ENCODE assay signal across 20 cellular contexts in the genomic region with DNA sequence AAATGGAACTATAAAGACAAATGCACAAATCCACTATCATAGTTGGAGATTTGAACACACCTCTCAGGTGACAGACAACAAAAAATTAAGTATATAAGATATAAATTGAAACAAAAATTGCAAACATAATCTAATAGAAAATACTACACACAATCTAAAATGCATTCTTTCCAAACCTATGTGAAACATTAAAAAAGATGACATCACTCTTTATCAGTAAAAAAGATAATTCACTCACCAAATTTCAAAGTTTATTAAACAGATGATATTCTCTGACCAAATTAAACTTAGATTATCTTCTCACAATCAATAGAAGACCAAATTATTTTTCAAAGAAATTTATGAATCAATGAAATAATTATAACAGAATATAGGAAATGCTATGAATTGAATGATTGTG. TPM values are rescaled to one million over a fixed set of nuclear protein-coding genes. Genes with fewer than 3 reads are reported as not detected.
DNase-seq lines count a peak whose midpoint lies in the region; ATAC-seq, FAIRE-seq and TF ChIP-seq lines count a peak whose summit lies in the region.
"Had no signal": no experiment of that assay in that cellular context is flagged by ENCODE, and none has a peak within 500 bp of the region (broad histone marks: within the 10 kb centered on the region; RNA-seq: fewer than 3 reads in every experiment).

No MANE protein-coding gene starts in this region.

- no peaks in the 10 kb centered on the region for H3K9me1 ChIP-seq in K562 (ENCODE audit: control insufficient read depth, insufficient read depth, low read length)

- H3K9ac ChIP-seq in K562 (ENCODE audit: insufficient read depth in 1 of 2, low read depth in 2 of 2, low read length in 2 of 2): no peak overlapping the region
- H3K9ac ChIP-seq: BLaER1 treated with 17β-estradiol and CSF1 and Interleukin-3, amounts not matched to agents 10 nM and 100 nM had no signal

- H3K9me3 ChIP-seq in OCI-LY7 (ENCODE audit: low read length): no peaks in the 10 kb centered on the region
- H3K9me3 ChIP-seq in K562 (replicated peaks; ENCODE audit: control insufficient read depth, insufficient read depth, low read depth, low read length): no peaks in the 10 kb centered on the region
- no peaks in the 10 kb centered on the region for H3K9me3 ChIP-seq in heart left ventricle
- H3K9me3 ChIP-seq: BLaER1 treated with 17β-estradiol and CSF1 and Interleukin-3, amounts not matched to agents 10 nM and 100 nM; HAP-1 had no signal

- no peaks in the 10 kb centered on the region for H3K27me3 Mint-ChIP-seq in activated naive CD8-positive, alpha-beta T cell treated with anti-CD3 and anti-CD28 coated beads, Interleukin-2, amount 50 U/mL, for 24 hours
- H3K27me3 Mint-ChIP-seq in activated naive CD8-positive, alpha-beta T cell treated with anti-CD3 and anti-CD28 coated beads for 36 hours: no peaks in the 10 kb centered on the region
- H3K27me3 Mint-ChIP-seq in activated T-cell treated with anti-CD3 and anti-CD28 coated beads, Interleukin-2, amount 50 U/mL, for 4 hours (ENCODE audit: low read depth): no peaks in the 10 kb centered on the region
- H3K27me3 Mint-ChIP-seq: CD4-positive, alpha-beta T cell had no signal

- POLR2A ChIA-PET in OCI-LY7 (lab: Charles Lee): interaction anchor here (0.5 to 1.1 kb wide), 3 partner anchors 8 to 22 kb away, joined by 3 read pairs; no protein-coding TSS in a partner anchor
- POLR2A ChIA-PET in K562 (lab: Yijun Ruan, JAX): no interaction called here

- in situ Hi-C loops in K562 (cut with MboI): no loop called here

- no peaks in the 10 kb centered on the region for H3K9me2 ChIP-seq in OCI-LY7 (ENCODE audit: insufficient read depth, low read length)

- TF ChIP-seq EP300 in K562 (IDR thresholded peaks at IDR 0.05; ENCODE audit: low read length): no peak

- H2AFZ ChIP-seq in OCI-LY7 (ENCODE audit: low read length) (no peak overlapping the region), K562 (ENCODE audit: low read depth, low read length) (no peak overlapping the region)

- no peaks in the 10 kb centered on the region for H3K9me3 Mint-ChIP-seq in activated naive CD8-positive, alpha-beta T cell treated with anti-CD3 and anti-CD28 coated beads, Interleukin-2, amount 50 U/mL, for 24 hours
- no peaks in the 10 kb centered on the region for H3K9me3 Mint-ChIP-seq in activated naive CD8-positive, alpha-beta T cell treated with anti-CD3 and anti-CD28 coated beads for 36 hours
- H3K9me3 Mint-ChIP-seq in activated T-cell treated with anti-CD3 and anti-CD28 coated beads, Interleukin-2, amount 50 U/mL, for 4 hours: no peaks in the 10 kb centered on the region
- H3K9me3 Mint-ChIP-seq: CD4-positive, alpha-beta T cell had no signal

- H3K79me2 ChIP-seq in OCI-LY7 (ENCODE audit: insufficient read depth, low read depth, low read length) (peaks cover 55% of the 10 kb centered on the region), K562 (ENCODE audit: control insufficient read depth, insufficient read depth, low read length) (peaks cover 35% of the 10 kb centered on the region)

- TF ChIP-seq CTCF in OCI-LY7 (conservative IDR thresholded peaks at IDR 0.05; ENCODE audit: low read length) (no peak), K562 (IDR thresholded peaks at IDR 0.05 in 2 of 3, conservative IDR thresholded peaks at IDR 0.05 in 1 of 3; ENCODE audit: insufficient read depth in 2 of 3, low read depth in 1 of 3, low read length in 3 of 3) (no peak), heart left ventricle (IDR thresholded peaks at IDR 0.05) (no peak)

- TF ChIP-seq POLR2A in K562 (conservative IDR thresholded peaks at IDR 0.05): no peak
- TF ChIP-seq POLR2A in heart left ventricle (IDR thresholded peaks at IDR 0.05): no peak

- no peak for ATAC-seq in activated naive CD8-positive, alpha-beta T cell treated with anti-CD3 and anti-CD28 coated beads, Interleukin-2, amount 50 U/mL, for 24 hours
- no peak for ATAC-seq in K562
- ATAC-seq in HG02938 (IDR thresholded peaks at IDR 0.05; ENCODE audit: unreplicated experiment): no peak
- ATAC-seq in GM21390 (IDR thresholded peaks at IDR 0.05; ENCODE audit: unreplicated experiment): no peak
- no peak for ATAC-seq in activated T-cell treated with anti-CD3 and anti-CD28 coated beads, Interleukin-2, amount 50 U/mL, for 4 hours
- no peak for ATAC-seq in heart left ventricle

- no peaks in the 10 kb centered on the region for H4K20me1 ChIP-seq in OCI-LY7 (ENCODE audit: insufficient read depth, low read length)
- H4K20me1 ChIP-seq in K562 (replicated peaks; ENCODE audit: control insufficient read depth, insufficient read depth, low read length): no peaks in the 10 kb centered on the region

- no TSS peak for BruUV-seq in OCI-LY7 (replicated peaks; lab: Mats Ljungman, UMichigan)
- BruUV-seq in K562 (replicated peaks; lab: Mats Ljungman, UMichigan): no TSS peak

- peak overlapping the region; percentile 36 for H3K4me3 Mint-ChIP-seq in activated naive CD8-positive, alpha-beta T cell treated with anti-CD3 and anti-CD28 coated beads, Interleukin-2, amount 50 U/mL, for 24 hours
- no peak overlapping the region for H3K4me3 Mint-ChIP-seq in activated naive CD8-positive, alpha-beta T cell treated with anti-CD3 and anti-CD28 coated beads for 36 hours
- H3K4me3 Mint-ChIP-seq in activated T-cell treated with anti-CD3 and anti-CD28 coated beads, Interleukin-2, amount 50 U/mL, for 4 hours: no peak overlapping the region
- H3K4me3 Mint-ChIP-seq: CD4-positive, alpha-beta T cell had no signal

- no peak for FAIRE-seq in K562 (lab: Jason Lieb, UNC)
- FAIRE-seq: GM19239, H1 had no signal

- H3K4me2 ChIP-seq in OCI-LY7 (ENCODE audit: low read length) (0 out of 2 replicates have a peak overlapping the region, but pooled peaks have one; percentile 88), K562 (ENCODE audit: insufficient read depth, low read length) (no peak overlapping the region)

- DNase-seq in activated naive CD8-positive, alpha-beta T cell treated with anti-CD3 and anti-CD28 coated beads, Interleukin-2, amount 50 U/mL, for 24 hours: no peak
- no peak for DNase-seq in activated naive CD8-positive, alpha-beta T cell treated with anti-CD3 and anti-CD28 coated beads for 36 hours
- DNase-seq in OCI-LY7 (ENCODE audit: low spot score): no peak
- no peak for DNase-seq in K562 (ENCODE audit: extremely low read depth in 1 of 4, low spot score in 3 of 4)
- DNase-seq in activated T-cell treated with anti-CD3 and anti-CD28 coated beads, Interleukin-2, amount 50 U/mL, for 4 hours: no peak
- DNase-seq in heart left ventricle: no peak
- DNase-seq: ACHN; Calu3; CD4-positive, alpha-beta T cell; DMS 273 treated with DMSO at 0.1 percent for 48 hours; EL; IMR-90; KG1 had no signal

- peaks cover 36% of the 10 kb centered on the region for H3K4me1 Mint-ChIP-seq in activated naive CD8-positive, alpha-beta T cell treated with anti-CD3 and anti-CD28 coated beads, Interleukin-2, amount 50 U/mL, for 24 hours
- H3K4me1 Mint-ChIP-seq in activated naive CD8-positive, alpha-beta T cell treated with anti-CD3 and anti-CD28 coated beads for 36 hours: peaks cover 24% of the 10 kb centered on the region
- peaks cover 15% of the 10 kb centered on the region for H3K4me1 Mint-ChIP-seq in activated T-cell treated with anti-CD3 and anti-CD28 coated beads, Interleukin-2, amount 50 U/mL, for 4 hours (ENCODE audit: low read depth)

- CTCF ChIA-PET in OCI-LY7 (lab: Charles Lee; ENCODE audit: unreplicated experiment): no interaction called here
- CTCF ChIA-PET in K562 (lab: Yijun Ruan, JAX; ENCODE audit: low intra/inter-chr PET ratio): no interaction called here

- H3K27me3 ChIP-seq in K562 (ENCODE audit: control insufficient read depth in 2 of 2, insufficient read depth in 2 of 2, low read length in 2 of 2): no peaks in the 10 kb centered on the region
- H3K27me3 ChIP-seq in heart left ventricle: no peaks in the 10 kb centered on the region
- H3K27me3 ChIP-seq: BLaER1 treated with 17β-estradiol and CSF1 and Interleukin-3, amounts not matched to agents 10 nM and 100 nM had no signal

- peaks cover 52% of the 10 kb centered on the region for H3K36me3 Mint-ChIP-seq in activated naive CD8-positive, alpha-beta T cell treated with anti-CD3 and anti-CD28 coated beads, Interleukin-2, amount 50 U/mL, for 24 hours (ENCODE audit: low read depth)
- H3K36me3 Mint-ChIP-seq in activated naive CD8-positive, alpha-beta T cell treated with anti-CD3 and anti-CD28 coated beads for 36 hours: peaks cover 43% of the 10 kb centered on the region
- H3K36me3 Mint-ChIP-seq in activated T-cell treated with anti-CD3 and anti-CD28 coated beads, Interleukin-2, amount 50 U/mL, for 4 hours (ENCODE audit: insufficient read depth): no peaks in the 10 kb centered on the region

- H3K4me1 ChIP-seq in OCI-LY7 (ENCODE audit: insufficient read depth, low read length, poor library complexity, severe bottlenecking) (peaks cover 28% of the 10 kb centered on the region), K562 (replicated peaks in 1 of 2; ENCODE audit: control insufficient read depth in 2 of 2, insufficient read depth in 2 of 2, low read length in 2 of 2) (peaks cover 6 to 8% of the 10 kb centered on the region in 2 experiments; a peak in 2 of 5 replicates), heart left ventricle (peaks cover 0 to 10% (median 4%) of the 10 kb centered on the region in 12 donors)
- H3K4me1 ChIP-seq: HAP-1 had no signal

- H3K27ac ChIP-seq in OCI-LY7 (ENCODE audit: low read depth, low read length, poor library complexity, severe bottlenecking) (no peak overlapping the region), K562 (ENCODE audit: extremely low read depth, low read depth, low read length) (no peak overlapping the region), heart left ventricle (no peak overlapping the region)
- H3K27ac ChIP-seq: 22Rv1; BLaER1 treated with 17β-estradiol and CSF1 and Interleukin-3, amounts not matched to agents 10 nM and 100 nM had no signal

- no peak overlapping the region for H3K27ac Mint-ChIP-seq in activated naive CD8-positive, alpha-beta T cell treated with anti-CD3 and anti-CD28 coated beads, Interleukin-2, amount 50 U/mL, for 24 hours
- no peak overlapping the region for H3K27ac Mint-ChIP-seq in activated naive CD8-positive, alpha-beta T cell treated with anti-CD3 and anti-CD28 coated beads for 36 hours
- H3K27ac Mint-ChIP-seq: CD4-positive, alpha-beta T cell had no signal

- intact Hi-C loops in OCI-LY7 (cut with micrococcal nuclease; ENCODE audit: unreplicated experiment) (no loop called here), K562 (cut with micrococcal nuclease) (no loop called here), heart left ventricle (cut with DNase I) (no loop called here)

- no peak overlapping the region for H3K4me3 ChIP-seq in OCI-LY7 (ENCODE audit: low read depth, low read length, poor library complexity, severe bottlenecking)
- H3K4me3 ChIP-seq in K562: no peak overlapping the region
- no peak overlapping the region for H3K4me3 ChIP-seq in heart left ventricle
- H3K4me3 ChIP-seq: BLaER1 treated with 17β-estradiol and CSF1 and Interleukin-3, amounts not matched to agents 10 nM and 100 nM; HAP-1 had no signal

- H3K36me3 ChIP-seq in OCI-LY7 (ENCODE audit: insufficient read depth, low read length): peaks cover 80% of the 10 kb centered on the region
- H3K36me3 ChIP-seq in K562 (ENCODE audit: control insufficient read depth, insufficient read depth, low read length): peaks cover 50% of the 10 kb centered on the region
- H3K36me3 ChIP-seq in heart left ventricle: no peaks in the 10 kb centered on the region

- TF ChIP-seq RAD21 in K562 (CRISPR knock-in tag; conservative IDR thresholded peaks at IDR 0.05 in 1 of 2, IDR thresholded peaks at IDR 0.05 in 1 of 2): no peak

RNA-seq across cellular contexts. Expression of a gene that starts 4.0 kb away (rescaled TPM):
- total RNA-seq in activated naive CD8-positive, alpha-beta T cell treated with anti-CD3 and anti-CD28 coated beads for 36 hours: 100 to 1,000 TPM; 123 to 130 TPM
- total RNA-seq in OCI-LY7 (2014; rRNA removed; shearing (Covaris generic)): 220 and 230 TPM in 2 replicates
- total RNA-seq in OCI-LY7 (2022) (108 and 115 TPM in 2 replicates), K562 (2014; rRNA removed) (153 and 160 TPM in 2 replicates), K562 (2014; rRNA removed; fragmentation: Illumina TruSeq; extraction: Trizol) (146 and 157 TPM in 2 replicates), K562 (2015; rRNA removed; fragmentation: Illumina TruSeq; extraction: Trizol) (151 and 156 TPM in 2 replicates), K562 (2021) (119 and 122 TPM in 2 replicates), heart left ventricle (10 to 100 TPM in 1 of 9 donors, 1 to 10 TPM in 7, under 1 TPM in 1; 0.85 to 11.0 (median 1.7) TPM)
- 144 and 184 TPM in 2 replicates for total RNA-seq in K562 (2011; cell fraction: chromatin; rRNA removed; ENCODE audit: low replicate concordance)
- total RNA-seq in K562 (2011; cell fraction: nucleolus; rRNA removed): 116 and 117 TPM in 2 replicates
- 103 and 128 TPM in 2 replicates for total RNA-seq in K562 (2011; cell fraction: nucleoplasm; rRNA removed)
- polyA plus RNA-seq in K562 (2011; rRNA removed) (144 and 162 TPM in 2 replicates), K562 (2014; fragmentation: Illumina TruSeq; extraction: Trizol) (170 and 180 TPM in 2 replicates), K562 (2014; fragmentation: Nextera tagmentation; extraction: Ambion mirVana) (100 to 1,000 TPM; 135 to 245 TPM), K562 (2014; rRNA removed) (188 and 196 TPM in 2 replicates), heart left ventricle (1 to 10 TPM in 1 of 2 donors, under 1 TPM in 1; 0.65 to 1.4 TPM)
- 112 and 113 TPM in 2 replicates for polyA plus RNA-seq in K562 (2011; cell fraction: cytosol; rRNA removed)
- 295 and 327 TPM in 2 replicates for polyA plus RNA-seq in K562 (2011; cell fraction: nucleus; rRNA removed)
- polyA plus RNA-seq in K562 (2012): 101 and 143 TPM in 2 replicates
- polyA minus RNA-seq in K562 (2011; rRNA and poly(A)+ RNA removed): 105 and 110 TPM in 2 replicates
- 35.6 and 46.7 TPM in 2 replicates for polyA minus RNA-seq in K562 (2011; cell fraction: cytosol; rRNA and poly(A)+ RNA removed)
- 75.0 and 122 TPM in 2 replicates for polyA minus RNA-seq in K562 (2011; cell fraction: nucleus; rRNA and poly(A)+ RNA removed)
- total RNA-seq in activated T-cell treated with anti-CD3 and anti-CD28 coated beads, Interleukin-2, amount 50 U/mL, for 4 hours: 10 to 100 TPM; 46.7 to 72.3 (median 58.7) TPM
